ENCODE assay signal across 7 cellular contexts in genomic region chr17:37358830-37359681, GRCh38. TPM values are rescaled to one million over a fixed set of nuclear protein-coding genes. Genes with fewer than 3 reads are reported as not detected.
A peak's percentile ranks its signal among the peaks of the same experiment; 100 is the strongest.
DNase-seq lines count a peak whose midpoint lies in the region; ATAC-seq, FAIRE-seq and TF ChIP-seq lines count a peak whose summit lies in the region.

No MANE protein-coding gene starts in this region.

- H3K79me2 ChIP-seq in astrocyte (ENCODE audit: insufficient read depth, low read length) = peaks cover 48% of the 10 kb centered on the region

- ATAC-seq in GM18502 (IDR thresholded peaks at IDR 0.05; ENCODE audit: poor library complexity, unreplicated experiment) (peak; percentile 92), HG02938 (IDR thresholded peaks at IDR 0.05; ENCODE audit: unreplicated experiment) (peak; percentile 85)

- FAIRE-seq in astrocyte (lab: Jason Lieb, UNC) = no peak

- H2AFZ ChIP-seq in astrocyte (ENCODE audit: low read depth, low read length) = peak overlapping the region; percentile 92

- peak overlapping the region; percentile 95 for H3K4me3 Mint-ChIP-seq in T-helper 2 cell treated with Interferon-gamma antibody and Interleukin-4, amounts not matched to agents 5 μg/mL and 100 μg/mL, for 36 hours
- H3K4me3 Mint-ChIP-seq in astrocyte (ENCODE audit: unreplicated experiment) = peak overlapping the region; percentile 97

- H3K4me1 Mint-ChIP-seq in T-helper 2 cell treated with Interferon-gamma antibody and Interleukin-4, amounts not matched to agents 5 μg/mL and 100 μg/mL, for 36 hours (ENCODE audit: low read depth) = peaks cover 21% of the 10 kb centered on the region
- H3K4me1 Mint-ChIP-seq in astrocyte (ENCODE audit: low read depth, unreplicated experiment) = peaks cover 15% of the 10 kb centered on the region

- peak overlapping the region; percentile 83 for H3K9ac ChIP-seq in astrocyte (ENCODE audit: low read length)

- peak overlapping the region; percentile 89 for H3K27ac Mint-ChIP-seq in T-helper 2 cell treated with Interferon-gamma antibody and Interleukin-4, amounts not matched to agents 5 μg/mL and 100 μg/mL, for 36 hours
- no peak overlapping the region for H3K27ac Mint-ChIP-seq in astrocyte (ENCODE audit: unreplicated experiment)

- peak overlapping the region; percentile 97 for H3K4me2 ChIP-seq in astrocyte (ENCODE audit: low read length)

- H3K27me3 ChIP-seq in astrocyte (ENCODE audit: insufficient read depth, low read length) = no peaks in the 10 kb centered on the region

- H4K20me1 ChIP-seq in astrocyte (ENCODE audit: insufficient read depth, low read length) = peaks cover 28% of the 10 kb centered on the region

- no peaks in the 10 kb centered on the region for H3K27me3 Mint-ChIP-seq in T-helper 2 cell treated with Interferon-gamma antibody and Interleukin-4, amounts not matched to agents 5 μg/mL and 100 μg/mL, for 36 hours (ENCODE audit: low read depth)
- no peaks in the 10 kb centered on the region for H3K27me3 Mint-ChIP-seq in astrocyte (ENCODE audit: low read depth, unreplicated experiment)

- no peaks in the 10 kb centered on the region for H3K36me3 Mint-ChIP-seq in T-helper 2 cell treated with Interferon-gamma antibody and Interleukin-4, amounts not matched to agents 5 μg/mL and 100 μg/mL, for 36 hours (ENCODE audit: low read depth)
- H3K36me3 Mint-ChIP-seq in astrocyte (ENCODE audit: low read depth, unreplicated experiment) = no peaks in the 10 kb centered on the region

- TF ChIP-seq CTCF in astrocyte (IDR thresholded peaks at IDR 0.05; ENCODE audit: insufficient read depth, low read depth, low read length) = no peak

- H3K4me1 ChIP-seq in astrocyte (ENCODE audit: insufficient read depth, low read length) = peaks cover 17% of the 10 kb centered on the region

- peak overlapping the region; percentile 86 for H3K4me3 ChIP-seq in astrocyte (ENCODE audit: insufficient read depth, low read depth, low read length)

- no peaks in the 10 kb centered on the region for H3K9me3 ChIP-seq in astrocyte (ENCODE audit: insufficient read depth, low read depth, low read length)

- H3K27ac ChIP-seq in astrocyte (ENCODE audit: low read depth, low read length) = peak overlapping the region; percentile 64

- no peaks in the 10 kb centered on the region for H3K9me3 Mint-ChIP-seq in T-helper 2 cell treated with Interferon-gamma antibody and Interleukin-4, amounts not matched to agents 5 μg/mL and 100 μg/mL, for 36 hours
- no peaks in the 10 kb centered on the region for H3K9me3 Mint-ChIP-seq in astrocyte (ENCODE audit: unreplicated experiment)

- peaks cover 4% of the 10 kb centered on the region for H3K36me3 ChIP-seq in astrocyte (ENCODE audit: insufficient read depth, low read length)

- DNase-seq in NCI-H1694 treated with DMSO at 0.1 percent for 48 hours (lab: John Stamatoyannopoulos, UW) = peak; percentile 63
- DNase-seq in T-helper 2 cell treated with Interferon-gamma antibody and Interleukin-4, amounts not matched to agents 5 μg/mL and 100 μg/mL, for 36 hours (ENCODE audit: low spot score) = peak; percentile 97
- DNase-seq in astrocyte (ENCODE audit: low read depth) = peak; percentile 78
- peak; percentile 90 to 95 for DNase-seq in hippocampal formation (lab: John Stamatoyannopoulos, UW)
- peak; percentile 96 for DNase-seq in retina

RNA-seq across cellular contexts. Expression of gene C17orf78, which starts 16.7 kb away (rescaled TPM):
- not detected in 2 replicates for total RNA-seq in astrocyte

RNA-seq across cellular contexts. Expression of gene ACACA, which starts 47.6 kb away (rescaled TPM):
- 74.3 and 88.3 TPM in 2 replicates for total RNA-seq in astrocyte

RNA-seq across cellular contexts. Expression of gene TADA2A, which starts 47.6 kb away (rescaled TPM):
- total RNA-seq in astrocyte = 14.0 TPM in 2 replicates

Comparison
In these comparisons a context has a peak if more than half of its experiments do, and no peak if none do; other contexts are left out.
1. Peak in every context shown above with its lines: DNase-seq, ATAC-seq, H3K4me3 ChIP-seq and H3K27ac ChIP-seq.